8 cellular contexts compared by ENCODE assay signal in genomic region chr2:27264753-27265535, GRCh38. TPM values are rescaled to one million over a fixed set of nuclear protein-coding genes. Genes with fewer than 3 reads are reported as not detected.
DNase-seq lines count a peak whose midpoint lies in the region; ATAC-seq and TF ChIP-seq lines count a peak whose summit lies in the region.

No MANE protein-coding gene starts in this region.

- no peak for TF ChIP-seq POLR2A in transverse colon (IDR thresholded peaks at IDR 0.05)

- peaks cover 75% of the 10 kb centered on the region for H3K27me3 ChIP-seq in HUES6 (ENCODE audit: control insufficient read depth, insufficient read depth, low read length)
- peaks cover 100% of the 10 kb centered on the region for H3K27me3 ChIP-seq in transverse colon

- H3K27ac ChIP-seq in HUES6 (ENCODE audit: low read depth, low read length) = no peak overlapping the region
- H3K27ac ChIP-seq in transverse colon = no peak overlapping the region

- H3K9me3 ChIP-seq in HUES6 (ENCODE audit: control insufficient read depth, insufficient read depth, low read depth, low read length) (no peaks in the 10 kb centered on the region), transverse colon (no peaks in the 10 kb centered on the region)

- H3K4me1 ChIP-seq in HUES6 (ENCODE audit: control insufficient read depth, insufficient read depth, low read length) (peaks cover 15% of the 10 kb centered on the region), transverse colon (peaks cover 14 to 36% (median 35%) of the 10 kb centered on the region in 4 donors)

- peak overlapping the region; percentile 60 for H3K4me3 Mint-ChIP-seq in activated T-helper 2 cell treated with anti-CD3 and anti-CD28 coated beads, Interferon-gamma antibody, Interleukin-2, Interleukin-4, amounts not matched to agents 10 μg/mL and 5 μg/mL and 100 μg/mL, durations not matched to agents 14 hours and 24 hours and 36 hours (ENCODE audit: low read depth)
- H3K4me3 Mint-ChIP-seq in osteocyte (ENCODE audit: unreplicated experiment) = peak overlapping the region; percentile 74

- peaks cover 18% of the 10 kb centered on the region for H3K4me1 Mint-ChIP-seq in activated T-helper 2 cell treated with anti-CD3 and anti-CD28 coated beads, Interferon-gamma antibody, Interleukin-2, Interleukin-4, amounts not matched to agents 10 μg/mL and 5 μg/mL and 100 μg/mL, durations not matched to agents 14 hours and 24 hours and 36 hours (ENCODE audit: low read depth)
- peaks cover 25% of the 10 kb centered on the region for H3K4me1 Mint-ChIP-seq in osteocyte (ENCODE audit: unreplicated experiment)

- TF ChIP-seq CTCF in osteocyte (IDR thresholded peaks at IDR 0.05) = peak; percentile 69
- TF ChIP-seq CTCF in transverse colon (IDR thresholded peaks at IDR 0.05) = peak; percentile 25 to 45 (median 38)

- H3K27me3 Mint-ChIP-seq in activated T-helper 2 cell treated with anti-CD3 and anti-CD28 coated beads, Interferon-gamma antibody, Interleukin-2, Interleukin-4, amounts not matched to agents 10 μg/mL and 5 μg/mL and 100 μg/mL, durations not matched to agents 14 hours and 24 hours and 36 hours (ENCODE audit: low read depth) = peaks cover 42% of the 10 kb centered on the region
- H3K27me3 Mint-ChIP-seq in osteocyte (ENCODE audit: unreplicated experiment) = peaks cover 42% of the 10 kb centered on the region

- no peak for TF ChIP-seq EP300 in transverse colon (IDR thresholded peaks at IDR 0.05; ENCODE audit: low read depth)

- WGBS in transverse colon (ENCODE audit: low coverage in 1 of 2), 2 donors = 2 to 6% methylated on average over 10 to 47 of the region's 56 CpGs

- H3K36me3 ChIP-seq in HUES6 (ENCODE audit: control insufficient read depth, insufficient read depth, low read length) (no peaks in the 10 kb centered on the region), transverse colon (no peaks in the 10 kb centered on the region)

- ATAC-seq in HG03139 (IDR thresholded peaks at IDR 0.05; ENCODE audit: unreplicated experiment) = no peak

- no peak overlapping the region for H3K27ac Mint-ChIP-seq in activated T-helper 2 cell treated with anti-CD3 and anti-CD28 coated beads, Interferon-gamma antibody, Interleukin-2, Interleukin-4, amounts not matched to agents 10 μg/mL and 5 μg/mL and 100 μg/mL, durations not matched to agents 14 hours and 24 hours and 36 hours
- no peak overlapping the region for H3K27ac Mint-ChIP-seq in osteocyte (ENCODE audit: unreplicated experiment)

- H3K9me3 Mint-ChIP-seq in activated T-helper 2 cell treated with anti-CD3 and anti-CD28 coated beads, Interferon-gamma antibody, Interleukin-2, Interleukin-4, amounts not matched to agents 10 μg/mL and 5 μg/mL and 100 μg/mL, durations not matched to agents 14 hours and 24 hours and 36 hours = no peaks in the 10 kb centered on the region
- H3K9me3 Mint-ChIP-seq in osteocyte (ENCODE audit: unreplicated experiment) = no peaks in the 10 kb centered on the region

- peak overlapping the region; percentile 25 for H3K9ac ChIP-seq in HUES6 (ENCODE audit: low read length)

- H3K36me3 Mint-ChIP-seq in activated T-helper 2 cell treated with anti-CD3 and anti-CD28 coated beads, Interferon-gamma antibody, Interleukin-2, Interleukin-4, amounts not matched to agents 10 μg/mL and 5 μg/mL and 100 μg/mL, durations not matched to agents 14 hours and 24 hours and 36 hours (ENCODE audit: low read depth) = no peaks in the 10 kb centered on the region
- H3K36me3 Mint-ChIP-seq in osteocyte (ENCODE audit: unreplicated experiment) = no peaks in the 10 kb centered on the region

- intact Hi-C loops in activated T-helper 2 cell treated with anti-CD3 and anti-CD28 coated beads, Interferon-gamma antibody, Interleukin-2, Interleukin-4, amounts not matched to agents 10 μg/mL and 5 μg/mL and 100 μg/mL, durations not matched to agents 14 hours and 24 hours and 36 hours (cut with micrococcal nuclease) = loop anchor here (1.0 to 5.0 kb wide), 2 partner anchors 15 to 37 kb away; no protein-coding TSS in a partner anchor
- intact Hi-C loops in transverse colon (cut with DNase I; ENCODE audit: low total_unique reads) = no loop called here

- H3K4me3 ChIP-seq in HUES6 (ENCODE audit: low read depth, low read length) (peak overlapping the region; percentile 56), transverse colon (peak overlapping the region in 2 of 4 donors; percentile 18 to 38)

- in situ Hi-C loops in transverse colon (cut with MboI; ENCODE audit: low pct_ligation_motif_present in 1 of 4, low pct_unique_long_range_greater_than_20kb in 1 of 4, low sequenced_read_pairs in 3 of 4) = no loop called here

- DNase-seq in DMS 273 (lab: John Stamatoyannopoulos, UW; ENCODE audit: unreplicated experiment) = peak; percentile 93
- peak; percentile 24 for DNase-seq in activated T-helper 2 cell treated with anti-CD3 and anti-CD28 coated beads, Interferon-gamma antibody, Interleukin-2, Interleukin-4, amounts not matched to agents 10 μg/mL and 5 μg/mL and 100 μg/mL, durations not matched to agents 14 hours and 24 hours and 36 hours (ENCODE audit: low spot score)
- DNase-seq in foreskin melanocyte = peak; percentile 18
- peak; percentile 90 for DNase-seq in osteocyte (ENCODE audit: extremely low spot score, unreplicated experiment)
- DNase-seq in transverse colon = peak; percentile 66

TF ChIP-seq in PFSK-1, 5 proteins besides CTCF, POLR2A, EP300 and RAD21:
- TF ChIP-seq FOXP2 (optimal IDR thresholded peaks at IDR 0.05; ENCODE audit: borderline replicate concordance, extremely low read depth, extremely low read length, insufficient read depth) (peak; percentile 51), POLR2AphosphoS5 (IDR thresholded peaks at IDR 0.05; ENCODE audit: low read depth, low read length) (no peak), TAF1 (IDR thresholded peaks at IDR 0.05; ENCODE audit: borderline replicate concordance, insufficient read depth, low read length) (no peak)

RNA-seq across cellular contexts. Expression of gene SLC30A3, which starts 2.1 kb away (rescaled TPM):
- polyA plus RNA-seq in PFSK-1 (2012; ENCODE audit: insufficient read length, low read depth) = not detected
- total RNA-seq in activated T-helper 2 cell treated with anti-CD3 and anti-CD28 coated beads, Interferon-gamma antibody, Interleukin-2, Interleukin-4, amounts not matched to agents 10 μg/mL and 5 μg/mL and 100 μg/mL, durations not matched to agents 14 hours and 24 hours and 36 hours = 1.7 and 1.9 TPM in 2 replicates
- not detected in 2 replicates for total RNA-seq in osteocyte
- under 1 TPM in 1 of 4 donors, not detected in 3; 0.60 TPM for total RNA-seq in transverse colon

RNA-seq across cellular contexts. Expression of gene DNAJC5G, which starts 10.3 kb away (rescaled TPM):
- polyA plus RNA-seq in PFSK-1 (2012; ENCODE audit: insufficient read length, low read depth) = not detected
- not detected in 2 replicates for total RNA-seq in activated T-helper 2 cell treated with anti-CD3 and anti-CD28 coated beads, Interferon-gamma antibody, Interleukin-2, Interleukin-4, amounts not matched to agents 10 μg/mL and 5 μg/mL and 100 μg/mL, durations not matched to agents 14 hours and 24 hours and 36 hours
- total RNA-seq in osteocyte = not detected in 2 replicates
- not detected for total RNA-seq in transverse colon

RNA-seq across cellular contexts. Expression of gene TRIM54, which starts 17.3 kb away (rescaled TPM):
- 0.28 TPM for polyA plus RNA-seq in PFSK-1 (2012; ENCODE audit: insufficient read length, low read depth)
- total RNA-seq in activated T-helper 2 cell treated with anti-CD3 and anti-CD28 coated beads, Interferon-gamma antibody, Interleukin-2, Interleukin-4, amounts not matched to agents 10 μg/mL and 5 μg/mL and 100 μg/mL, durations not matched to agents 14 hours and 24 hours and 36 hours = 0.21 and 0.25 TPM in 2 replicates
- total RNA-seq in osteocyte (not detected in 2 replicates), transverse colon (1 to 10 TPM in 2 of 4 donors, under 1 TPM in 1, not detected in 1; 0.40 to 1.9 (median 1.2) TPM)

RNA-seq across cellular contexts. Expression of gene UCN, which starts 43.3 kb away (rescaled TPM):
- 12.2 TPM for polyA plus RNA-seq in PFSK-1 (2012; ENCODE audit: insufficient read length, low read depth)
- total RNA-seq in activated T-helper 2 cell treated with anti-CD3 and anti-CD28 coated beads, Interferon-gamma antibody, Interleukin-2, Interleukin-4, amounts not matched to agents 10 μg/mL and 5 μg/mL and 100 μg/mL, durations not matched to agents 14 hours and 24 hours and 36 hours = 0.94 and 1.3 TPM in 2 replicates
- total RNA-seq in osteocyte (2.6 and 4.1 TPM in 2 replicates), transverse colon (10 to 100 TPM in 1 of 4 donors, 1 to 10 TPM in 1, under 1 TPM in 1, not detected in 1; 0.82 to 10.8 (median 2.2) TPM)

RNA-seq across cellular contexts. Expression of gene CAD, which starts 47.8 kb away (rescaled TPM):
- polyA plus RNA-seq in PFSK-1 (2012; ENCODE audit: insufficient read length, low read depth) = 271 TPM
- total RNA-seq in activated T-helper 2 cell treated with anti-CD3 and anti-CD28 coated beads, Interferon-gamma antibody, Interleukin-2, Interleukin-4, amounts not matched to agents 10 μg/mL and 5 μg/mL and 100 μg/mL, durations not matched to agents 14 hours and 24 hours and 36 hours = 141 and 146 TPM in 2 replicates
- total RNA-seq in osteocyte = 72.6 and 76.9 TPM in 2 replicates
- 10 to 100 TPM; 11.9 to 25.9 (median 16.6) TPM for total RNA-seq in transverse colon

Comparison
In these comparisons a context has a peak if more than half of its experiments do, and no peak if none do; other contexts are left out.
1. DNase-seq: peak in every context shown above with its lines; median percentile 93 in DMS 273; 90 in osteocyte; 66 in transverse colon; 24 in activated T-helper 2 cell treated with anti-CD3 and anti-CD28 coated beads, Interferon-gamma antibody, Interleukin-2, Interleukin-4, amounts not matched to agents 10 μg/mL and 5 μg/mL and 100 μg/mL, durations not matched to agents 14 hours and 24 hours and 36 hours; 18 in foreskin melanocyte.